In genomic region chr14:62776300-62776699, GRCh38 we compare ENCODE assay signal across 31 cellular contexts.
"Had no signal": no experiment of that assay in that cellular context is flagged by ENCODE, and none has a peak within 500 bp of the region (broad histone marks: within the 10 kb centered on the region; RNA-seq: fewer than 3 reads in every experiment).

No MANE protein-coding gene starts in this region.

- H3K27me3 ChIP-seq: breast epithelium had no signal

- H3K4me1 ChIP-seq: breast epithelium had no signal

- H3K36me3 Mint-ChIP-seq: activated naive CD8-positive, alpha-beta T cell; T-cell had no signal

- FAIRE-seq: TTC549 had no signal

- H3K27ac Mint-ChIP-seq: activated B cell treated with CpG ODN at 0.5 μM for 24 hours; activated CD4-positive, alpha-beta T cell treated with anti-CD3 and anti-CD28 coated beads, Interleukin-2, amount 10 ng/mL, durations not matched to agents 24 days and 14 days; activated naive CD4-positive, alpha-beta T cell treated with anti-CD3 and anti-CD28 coated beads for 36 hours; activated naive CD8-positive, alpha-beta T cell; T-cell had no signal

- H3K36me3 ChIP-seq: breast epithelium had no signal

- H3K4me2 ChIP-seq: KMS-11 had no signal

- ATAC-seq: activated T-cell treated with anti-CD3 and anti-CD28 coated beads, Interleukin-2, amount 50 U/mL, for 4 hours; Panc1; Right ventricle myocardium inferior; T-cell had no signal

- H3K27me3 Mint-ChIP-seq: activated B cell treated with CpG ODN at 0.5 μM for 24 hours; activated CD4-positive, alpha-beta T cell treated with anti-CD3 and anti-CD28 coated beads, Interleukin-2, amount 10 ng/mL, durations not matched to agents 24 days and 14 days; activated naive CD8-positive, alpha-beta T cell; T-cell had no signal

- H3K9ac ChIP-seq: KMS-11 had no signal

- H3K4me3 ChIP-seq: breast epithelium, SK-N-MC had no signal

- H3K4me1 Mint-ChIP-seq: activated B cell treated with CpG ODN at 0.5 μM for 24 hours; activated CD4-positive, alpha-beta T cell treated with anti-CD3 and anti-CD28 coated beads, Interleukin-2, amount 10 ng/mL, durations not matched to agents 24 days and 14 days; T-cell had no signal

- H3K27ac ChIP-seq: breast epithelium, KMS-11, SK-N-MC had no signal

- H3K4me3 Mint-ChIP-seq: activated B cell treated with CpG ODN at 0.5 μM for 24 hours; activated CD4-positive, alpha-beta T cell treated with anti-CD3 and anti-CD28 coated beads, Interleukin-2, amount 10 ng/mL, durations not matched to agents 24 days and 14 days; activated naive CD4-positive, alpha-beta T cell treated with anti-CD3 and anti-CD28 coated beads for 36 hours; activated naive CD8-positive, alpha-beta T cell; activated T-cell treated with anti-CD3 and anti-CD28 coated beads, Interleukin-2, amount 50 U/mL, for 4 hours; T-cell had no signal

- DNase-seq: activated B cell treated with CpG ODN at 0.5 μM for 24 hours; activated CD4-positive, alpha-beta T cell treated with anti-CD3 and anti-CD28 coated beads for 1 hour; activated CD4-positive, alpha-beta T cell treated with anti-CD3 and anti-CD28 coated beads, Interleukin-2, amount 10 ng/mL, durations not matched to agents 24 days and 14 days; activated CD4-positive, alpha-beta T cell treated with anti-CD3 and anti-CD28 coated beads, Interleukin-2, amount 50 U/mL, for 48 hours; activated CD8-positive, alpha-beta memory T cell treated with anti-CD3 and anti-CD28 coated beads for 24 hours; activated gamma-delta T cell; activated naive CD4-positive, alpha-beta T cell treated with anti-CD3 and anti-CD28 coated beads for 36 hours; activated T-cell treated with anti-CD3 and anti-CD28 coated beads, Interleukin-2, amount 50 U/mL, for 4 hours; anterior cingulate cortex; caudate nucleus; MM.1S; NCI-H1105 treated with DMSO at 0.1 percent for 48 hours; NCI-H146; NCI-H1930; NCI-H345; NCI-H510A; NCI-H526 treated with DMSO at 0.1 percent for 48 hours; NCI-H82; NK-92 treated with Interleukin-12 subunit alpha and Interleukin-12 subunit beta, amount 100 ng/mL, for 24 hours; OCI-M1; RPMI8226; T-cell; T-helper 2 cell; T1000 had no signal
